In the genomic region with DNA sequence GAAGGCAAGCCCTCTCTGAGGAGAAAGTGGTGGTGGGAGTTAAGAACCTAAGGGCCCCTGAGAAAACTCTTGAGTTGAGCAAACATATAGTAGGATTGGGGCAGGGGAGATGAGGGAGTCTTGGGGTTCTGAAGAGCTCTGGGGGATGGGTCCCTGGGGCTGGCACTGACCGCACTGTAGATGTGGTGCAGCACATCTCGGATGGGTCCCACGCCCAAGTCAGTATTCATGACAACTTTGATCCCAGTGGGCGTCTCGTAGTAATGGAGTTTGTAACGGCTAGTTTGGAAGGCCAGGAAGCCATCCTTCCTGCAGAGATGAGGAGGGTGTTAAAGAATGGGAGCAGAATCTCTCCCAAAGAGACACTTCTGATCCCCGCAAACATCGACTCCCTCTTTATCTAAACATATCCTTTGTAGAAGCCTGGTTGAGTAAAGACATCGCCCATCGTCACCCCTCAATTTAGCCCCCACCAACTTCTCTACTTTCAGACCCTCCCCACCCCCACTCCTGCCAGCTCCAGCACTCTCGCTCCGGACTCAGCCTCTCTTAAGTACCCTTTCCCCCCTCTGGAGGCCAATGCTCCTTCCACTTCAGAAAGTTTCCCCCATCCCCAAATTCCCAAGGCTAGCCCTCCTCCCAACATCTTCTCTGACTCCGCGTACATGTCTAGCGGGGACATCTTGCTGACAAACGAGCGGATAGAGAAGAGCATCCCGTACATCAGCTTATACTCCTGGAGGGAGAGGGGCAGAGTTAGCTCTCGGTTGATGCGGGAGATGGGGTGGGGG, we compare ENCODE assay signal across 8 cellular contexts. TPM values are rescaled to one million over a fixed set of nuclear protein-coding genes. Genes with fewer than 3 reads are reported as not detected.
A peak's percentile ranks its signal among the peaks of the same experiment; 100 is the strongest.
DNase-seq lines count a peak whose midpoint lies in the region; ATAC-seq and TF ChIP-seq lines count a peak whose summit lies in the region.

No MANE protein-coding gene starts in this region.

- H3K14ac ChIP-seq in trophoblast cell (ENCODE audit: low read length), result no peak overlapping the region

- peak overlapping the region; percentile 30 for H2AK5ac ChIP-seq in trophoblast cell (ENCODE audit: low read length)

- peaks cover 9% of the 10 kb centered on the region for H3K79me1 ChIP-seq in trophoblast cell (ENCODE audit: low read length)

- intact Hi-C loops in esophagus muscularis mucosa (cut with DNase I), result no loop called here

- TF ChIP-seq CTCF in GM12864 (IDR thresholded peaks at IDR 0.05; ENCODE audit: low read depth, low read length, missing control alignments) (no peak), RWPE1 (conservative IDR thresholded peaks at IDR 0.05; ENCODE audit: low read depth) (no peak), esophagus muscularis mucosa (IDR thresholded peaks at IDR 0.05) (no peak)

- H3K4me3 ChIP-seq in GM12864 (ENCODE audit: low read depth, low read length) (peak overlapping the region; percentile 66), esophagus muscularis mucosa (peak overlapping the region; percentile 58 to 81 (median 68)), trophoblast cell (ENCODE audit: low read depth, low read length) (peak overlapping the region; percentile 92)

- H3K4me1 ChIP-seq in esophagus muscularis mucosa, result peaks cover 23 to 56% (median 54%) of the 10 kb centered on the region in 4 donors
- peaks cover 10 to 13% of the 10 kb centered on the region in 2 experiments for H3K4me1 ChIP-seq in trophoblast cell (ENCODE audit: control insufficient read depth in 1 of 2, insufficient read depth in 2 of 2, low read length in 2 of 2)

- no peak for TF ChIP-seq EP300 in esophagus muscularis mucosa (IDR thresholded peaks at IDR 0.05)

- no peak overlapping the region for H2BK120ac ChIP-seq in trophoblast cell (ENCODE audit: insufficient read depth, low read length, poor library complexity)

- peaks cover 0 to 20% (median 5%) of the 10 kb centered on the region in 4 donors for H3K27me3 ChIP-seq in esophagus muscularis mucosa
- H3K27me3 ChIP-seq in trophoblast cell (ENCODE audit: insufficient read depth, low read length), result peaks cover 12% of the 10 kb centered on the region

- no peak for TF ChIP-seq POLR2A in esophagus muscularis mucosa (IDR thresholded peaks at IDR 0.05; ENCODE audit: low read depth)

- ATAC-seq in GM21390 (IDR thresholded peaks at IDR 0.05; ENCODE audit: unreplicated experiment) (no peak), HG02588 (IDR thresholded peaks at IDR 0.05; ENCODE audit: unreplicated experiment) (no peak)

- H3K23ac ChIP-seq in trophoblast cell (ENCODE audit: low read length), result no peak overlapping the region

- peaks cover 7% of the 10 kb centered on the region for H3K79me2 ChIP-seq in trophoblast cell (ENCODE audit: control insufficient read depth, insufficient read depth, low read length, poor library complexity)

- H2BK5ac ChIP-seq in trophoblast cell (ENCODE audit: low read depth, low read length, poor library complexity), result no peak overlapping the region

- POLR2A ChIA-PET in RWPE1 (lab: Yijun Ruan, JAX; ENCODE audit: low non-redundant PET), result interaction anchor here (1.0 kb wide), 2 partner anchors 11 to 16 kb away, joined by 3 read pairs; no protein-coding TSS in a partner anchor

- peaks cover 0 to 22% (median 14%) of the 10 kb centered on the region in 4 donors for H3K36me3 ChIP-seq in esophagus muscularis mucosa
- H3K36me3 ChIP-seq in trophoblast cell (ENCODE audit: control insufficient read depth in 1 of 2, insufficient read depth in 2 of 2, low read length in 2 of 2), result peaks cover 8 to 11% of the 10 kb centered on the region in 2 experiments

- H3K4ac ChIP-seq in trophoblast cell (ENCODE audit: low read depth, low read length), result no peak overlapping the region

- H3K9me3 ChIP-seq in esophagus muscularis mucosa (no peaks in the 10 kb centered on the region), trophoblast cell (ENCODE audit: insufficient read depth, low read depth, low read length) (peaks cover 4% of the 10 kb centered on the region)

- H4K91ac ChIP-seq in trophoblast cell (ENCODE audit: low read depth, low read length), result peak overlapping the region; percentile 71

- no peak overlapping the region for H2BK12ac ChIP-seq in trophoblast cell (ENCODE audit: low read length)

- CTCF ChIA-PET in RWPE1 (lab: Yijun Ruan, JAX), result interaction anchor here (0.7 to 1.6 kb wide), 4 partner anchors 14 to 716 kb away, joined by 3 to 5 read pairs (median 4); no protein-coding TSS in a partner anchor

- H2AFZ ChIP-seq in trophoblast cell (ENCODE audit: insufficient read depth, low read length, poor library complexity), result peak overlapping the region; percentile 41

- H3K27ac ChIP-seq in RWPE1, result peak overlapping the region; percentile 80
- H3K27ac ChIP-seq in esophagus muscularis mucosa (replicated peaks in 1 of 4), result peak overlapping the region; percentile 75 to 85 (median 81)
- no peak overlapping the region for H3K27ac ChIP-seq in trophoblast cell (ENCODE audit: low read depth, low read length)

- no peak for DNase-seq in GM12864 (ENCODE audit: low read depth)
- DNase-seq in RWPE1 (ENCODE audit: low spot score), result no peak
- no peak for DNase-seq in esophagus muscularis mucosa (ENCODE audit: extremely low spot score)
- DNase-seq in trophoblast cell, result no peak
- no peak for DNase-seq in NCI-H774 (lab: John Stamatoyannopoulos, UW)
- no peak for DNase-seq in stimulated activated CD4-positive, alpha-beta T cell treated with anti-CD3 and anti-CD28 coated beads, Interleukin-2, amount 100 ng/mL, for 48 hours

- H3K4me2 ChIP-seq in trophoblast cell (ENCODE audit: low read length), result peak overlapping the region; percentile 69

- H3K9ac ChIP-seq in trophoblast cell (ENCODE audit: low read length), result peak overlapping the region; percentile 80

- no peak overlapping the region for H3K18ac ChIP-seq in trophoblast cell (ENCODE audit: low read length)

- 38% methylated on average over 20 of the region's 20 CpGs for WGBS in esophagus muscularis mucosa
- no CpG with 5 or more reads among the region's 20 CpGs for WGBS in trophoblast cell (ENCODE audit: extremely low coverage, insufficient coverage, insufficient read length)

- H4K12ac ChIP-seq in trophoblast cell (ENCODE audit: low read depth, low read length), result no peak overlapping the region

- peak overlapping the region; percentile 88 for H4K8ac ChIP-seq in trophoblast cell (ENCODE audit: low read depth, low read length)

RNA-seq across cellular contexts. Expression of gene TRAPPC1, which starts 0.7 kb away (rescaled TPM):
- 10 to 100 TPM; 36.3 to 68.8 (median 43.1) TPM for total RNA-seq in esophagus muscularis mucosa
- 179 and 180 TPM in 2 replicates for polyA plus RNA-seq in trophoblast cell (2013)

RNA-seq across cellular contexts. Expression of gene CNTROB, which starts 1.0 kb away (rescaled TPM):
- total RNA-seq in esophagus muscularis mucosa, result 10 to 100 TPM; 14.4 to 20.0 (median 16.9) TPM
- 26.7 and 26.8 TPM in 2 replicates for polyA plus RNA-seq in trophoblast cell (2013)

RNA-seq across cellular contexts. Expression of gene KCNAB3, which starts 1.4 kb away (rescaled TPM):
- total RNA-seq in esophagus muscularis mucosa, result 1 to 10 TPM in 1 of 4 donors, under 1 TPM in 3; 0.23 to 1.2 (median 0.41) TPM
- 0.86 and 1.0 TPM in 2 replicates for polyA plus RNA-seq in trophoblast cell (2013)

RNA-seq across cellular contexts. Expression of gene RNF227, which starts 14.9 kb away (rescaled TPM):
- total RNA-seq in esophagus muscularis mucosa, result 10 to 100 TPM in 1 of 4 donors, 1 to 10 TPM in 3; 2.1 to 29.2 (median 5.7) TPM
- 0.31 and 0.32 TPM in 2 replicates for polyA plus RNA-seq in trophoblast cell (2013)

RNA-seq across cellular contexts. Expression of gene CHD3, which starts 42.4 kb away (rescaled TPM):
- 100 to 1,000 TPM in 3 of 4 donors, 10 to 100 TPM in 1; 82.7 to 139 (median 111) TPM for total RNA-seq in esophagus muscularis mucosa
- 38.1 and 38.8 TPM in 2 replicates for polyA plus RNA-seq in trophoblast cell (2013)
